1 cellular context compared by ENCODE assay signal in the genomic region with DNA sequence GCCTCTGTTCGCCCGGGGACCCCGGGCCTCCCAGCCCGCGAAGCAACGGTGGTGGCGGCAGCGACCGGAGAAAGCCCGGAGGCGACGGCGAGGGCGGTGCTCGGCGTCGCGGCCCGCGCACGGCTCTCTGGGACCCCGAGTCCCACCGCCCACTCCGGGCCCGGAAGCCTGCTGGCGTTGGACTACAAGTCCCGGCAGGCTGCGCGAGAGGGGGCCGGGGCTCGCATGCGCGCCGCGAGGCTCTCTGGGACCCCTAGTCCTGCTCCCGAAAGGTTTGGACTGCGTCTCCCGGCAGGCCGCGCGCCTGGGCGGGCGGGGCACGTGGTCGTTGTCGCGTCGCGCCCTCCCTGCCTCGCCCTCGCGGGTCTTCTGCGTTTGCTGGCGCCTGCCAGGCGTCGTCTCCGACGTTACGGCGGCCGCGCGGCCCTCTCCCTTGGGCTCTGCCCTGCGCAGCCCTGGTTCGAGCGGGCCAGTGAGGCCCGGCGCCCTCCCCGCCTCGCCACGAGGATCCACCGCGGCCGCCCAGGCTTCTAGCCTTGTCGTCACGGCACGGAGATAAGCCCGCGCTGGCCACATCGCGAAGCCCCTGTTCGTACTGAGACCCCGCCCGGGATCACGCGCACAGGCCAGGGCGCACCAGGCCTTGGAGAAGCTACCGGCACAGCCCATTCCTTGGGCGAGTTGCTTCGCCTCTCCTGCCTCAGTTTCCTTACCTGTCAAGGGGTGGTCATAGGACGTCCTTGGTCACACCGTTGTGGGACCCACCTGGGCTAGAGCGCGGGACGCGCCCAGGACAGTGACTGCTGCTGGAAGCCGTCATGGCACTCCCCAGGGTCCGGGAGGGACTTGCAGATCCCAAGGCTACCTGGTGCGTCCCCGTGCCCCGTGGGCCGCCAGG.
TF ChIP-seq lines count a peak whose summit lies in the region.

A gene (minus strand): TSS at position 75 of the 898 bp plus-strand sequence. CDS start 549 bp downstream, outside the sequence.

TF ChIP-seq in HepG2, 621 proteins besides CTCF, POLR2A, EP300 and RAD21 (continued from another document):
- TF ChIP-seq, protein P1, sequence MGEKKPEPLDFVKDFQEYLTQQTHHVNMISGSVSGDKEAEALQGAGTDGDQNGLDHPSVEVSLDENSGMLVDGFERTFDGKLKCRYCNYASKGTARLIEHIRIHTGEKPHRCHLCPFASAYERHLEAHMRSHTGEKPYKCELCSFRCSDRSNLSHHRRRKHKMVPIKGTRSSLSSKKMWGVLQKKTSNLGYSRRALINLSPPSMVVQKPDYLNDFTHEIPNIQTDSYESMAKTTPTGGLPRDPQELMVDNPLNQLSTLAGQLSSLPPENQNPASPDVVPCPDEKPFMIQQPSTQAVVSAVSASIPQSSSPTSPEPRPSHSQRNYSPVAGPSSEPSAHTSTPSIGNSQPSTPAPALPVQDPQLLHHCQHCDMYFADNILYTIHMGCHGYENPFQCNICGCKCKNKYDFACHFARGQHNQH (CRISPR knock-in tag; IDR thresholded peaks at IDR 0.05) = peak; percentile 96
- TF ChIP-seq SP2 (CRISPR knock-in tag; IDR thresholded peaks at IDR 0.05) (peak; percentile 66), DNMT3B (CRISPR knock-in tag; conservative IDR thresholded peaks at IDR 0.05) (peak; percentile 94; the same call in 1 of the 2 replicates), ISL2 (CRISPR knock-in tag; IDR thresholded peaks at IDR 0.05) (peak; percentile 78), NFYB (CRISPR knock-in tag; IDR thresholded peaks at IDR 0.05) (peak; percentile 50), ZNF335 (CRISPR knock-in tag; IDR thresholded peaks at IDR 0.05) (peak; percentile 88), ZNF678 (CRISPR knock-in tag; IDR thresholded peaks at IDR 0.05) (peak; percentile 99), FOSL1 (CRISPR knock-in tag; IDR thresholded peaks at IDR 0.05; ENCODE audit: borderline replicate concordance) (0 out of 2 replicates have a peak, but pooled peaks have one; percentile 31), MATR3 (CRISPR knock-in tag; IDR thresholded peaks at IDR 0.05) (no peak), MAFK (conservative IDR thresholded peaks at IDR 0.05 in 1 of 2, IDR thresholded peaks at IDR 0.05 in 1 of 2; ENCODE audit: low read length in 2 of 2) (no peak), RNF2 (conservative IDR thresholded peaks at IDR 0.05; ENCODE audit: low read depth) (peak; percentile 100), SALL1 (CRISPR knock-in tag; IDR thresholded peaks at IDR 0.05) (peak; percentile 99), TBX3 (IDR thresholded peaks at IDR 0.05; ENCODE audit: borderline replicate concordance) (peak; percentile 17; the same call in 1 of the 2 replicates)
- TF ChIP-seq, protein P2, sequence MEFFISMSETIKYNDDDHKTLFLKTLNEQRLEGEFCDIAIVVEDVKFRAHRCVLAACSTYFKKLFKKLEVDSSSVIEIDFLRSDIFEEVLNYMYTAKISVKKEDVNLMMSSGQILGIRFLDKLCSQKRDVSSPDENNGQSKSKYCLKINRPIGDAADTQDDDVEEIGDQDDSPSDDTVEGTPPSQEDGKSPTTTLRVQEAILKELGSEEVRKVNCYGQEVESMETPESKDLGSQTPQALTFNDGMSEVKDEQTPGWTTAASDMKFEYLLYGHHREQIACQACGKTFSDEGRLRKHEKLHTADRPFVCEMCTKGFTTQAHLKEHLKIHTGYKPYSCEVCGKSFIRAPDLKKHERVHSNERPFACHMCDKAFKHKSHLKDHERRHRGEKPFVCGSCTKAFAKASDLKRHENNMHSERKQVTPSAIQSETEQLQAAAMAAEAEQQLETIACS (CRISPR knock-in tag; IDR thresholded peaks at IDR 0.05) = peak; percentile 74
- TF ChIP-seq, protein P3, sequence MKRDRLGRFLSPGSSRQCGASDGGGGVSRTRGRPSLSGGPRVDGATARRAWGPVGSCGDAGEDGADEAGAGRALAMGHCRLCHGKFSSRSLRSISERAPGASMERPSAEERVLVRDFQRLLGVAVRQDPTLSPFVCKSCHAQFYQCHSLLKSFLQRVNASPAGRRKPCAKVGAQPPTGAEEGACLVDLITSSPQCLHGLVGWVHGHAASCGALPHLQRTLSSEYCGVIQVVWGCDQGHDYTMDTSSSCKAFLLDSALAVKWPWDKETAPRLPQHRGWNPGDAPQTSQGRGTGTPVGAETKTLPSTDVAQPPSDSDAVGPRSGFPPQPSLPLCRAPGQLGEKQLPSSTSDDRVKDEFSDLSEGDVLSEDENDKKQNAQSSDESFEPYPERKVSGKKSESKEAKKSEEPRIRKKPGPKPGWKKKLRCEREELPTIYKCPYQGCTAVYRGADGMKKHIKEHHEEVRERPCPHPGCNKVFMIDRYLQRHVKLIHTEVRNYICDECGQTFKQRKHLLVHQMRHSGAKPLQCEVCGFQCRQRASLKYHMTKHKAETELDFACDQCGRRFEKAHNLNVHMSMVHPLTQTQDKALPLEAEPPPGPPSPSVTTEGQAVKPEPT (CRISPR knock-in tag; IDR thresholded peaks at IDR 0.05; ENCODE audit: low read depth) = peak; percentile 99
